9 cellular contexts compared by ENCODE assay signal in genomic region chr2:213148572-213149331, GRCh38. TPM values are rescaled to one million over a fixed set of nuclear protein-coding genes. Genes with fewer than 3 reads are reported as not detected.
DNase-seq lines count a peak whose midpoint lies in the region; ATAC-seq, FAIRE-seq and TF ChIP-seq lines count a peak whose summit lies in the region.
"Had no signal": no experiment of that assay in that cellular context is flagged by ENCODE, and none has a peak within 500 bp of the region (broad histone marks: within the 10 kb centered on the region; RNA-seq: fewer than 3 reads in every experiment).

No MANE protein-coding gene starts in this region.

- H3K79me2 ChIP-seq in DND-41 (ENCODE audit: insufficient read depth, low read length) = peaks cover 96% of the 10 kb centered on the region
- peaks cover 51% of the 10 kb centered on the region for H3K79me2 ChIP-seq in neural progenitor cell (ENCODE audit: low read depth)

- FAIRE-seq in kidney (lab: Jason Lieb, UNC) = no peak

- no peaks in the 10 kb centered on the region for H3K36me3 Mint-ChIP-seq in neural progenitor cell

- H3K27ac Mint-ChIP-seq in neural progenitor cell = no peak overlapping the region

- DNase-seq in DND-41 (peak; percentile 41), cerebellar cortex (ENCODE audit: low spot score) (peak; percentile 1), neural progenitor cell (ENCODE audit: low spot score) (no peak), GM19240 (ENCODE audit: insufficient read length, low spot score) (no peak), NCI-H1092 (lab: John Stamatoyannopoulos, UW) (no peak), dermis blood vessel endothelial cell (no peak), kidney (no peak)

- WGBS in HUES64 = 64% methylated on average over 2 of the region's 2 CpGs

- H3K4me3 ChIP-seq in DND-41 (ENCODE audit: low read depth in 1 of 2, low read length in 2 of 2) = peak overlapping the region; percentile 73 to 79
- H3K4me3 ChIP-seq in HUES64 (ENCODE audit: low read length) = peak overlapping the region; percentile 99
- H3K4me3 ChIP-seq in neural progenitor cell = peak overlapping the region; percentile 98
- peak overlapping the region in 1 of 2 donors; percentile 96 for H3K4me3 ChIP-seq in kidney (ENCODE audit: low read length in 2 of 2)

- H3K9me3 ChIP-seq in DND-41 (ENCODE audit: insufficient read depth, low read length, severe bottlenecking) (no peaks in the 10 kb centered on the region), HUES64 (ENCODE audit: insufficient read depth, low read depth, low read length) (no peaks in the 10 kb centered on the region), neural progenitor cell (ENCODE audit: low read depth) (no peaks in the 10 kb centered on the region), kidney (ENCODE audit: control insufficient read depth in 1 of 2, low read length in 2 of 2) (no peaks in the 10 kb centered on the region)

- peaks cover 30% of the 10 kb centered on the region for H3F3A ChIP-seq in neural progenitor cell (ENCODE audit: low read depth)

- peak; percentile 25 for ATAC-seq in DND-41 (ENCODE audit: insufficient read depth, low read depth)
- ATAC-seq: Panc1 had no signal

- H2AFZ ChIP-seq in DND-41 (ENCODE audit: low read depth, low read length) = no peak overlapping the region
- no peak overlapping the region for H2AFZ ChIP-seq in neural progenitor cell (replicated peaks)

- H3K27ac ChIP-seq in DND-41 (ENCODE audit: low read length) (peak overlapping the region; percentile 96), HUES64 (ENCODE audit: low read depth, low read length) (no peak overlapping the region), neural progenitor cell (no peak overlapping the region), kidney (ENCODE audit: low read depth in 2 of 2, low read length in 2 of 2) (no peak overlapping the region)

- H3K36me3 ChIP-seq in DND-41 (ENCODE audit: insufficient read depth, low read length) (peaks cover 28% of the 10 kb centered on the region), HUES64 (ENCODE audit: insufficient read depth, low read length) (no peaks in the 10 kb centered on the region; the same call in 1 of the 2 replicates), neural progenitor cell (no peaks in the 10 kb centered on the region), kidney (ENCODE audit: control insufficient read depth in 1 of 2, insufficient read depth in 2 of 2, low read length in 2 of 2) (no peaks in the 10 kb centered on the region)

- H3K9me3 Mint-ChIP-seq in neural progenitor cell = no peaks in the 10 kb centered on the region

- H3K4me3 Mint-ChIP-seq in neural progenitor cell = peak overlapping the region; percentile 96

- H4K20me1 ChIP-seq in DND-41 (ENCODE audit: insufficient read depth, low read length) (peaks cover 3% of the 10 kb centered on the region; the same call in 1 of the 2 replicates), neural progenitor cell (ENCODE audit: low read depth) (no peaks in the 10 kb centered on the region)

- TF ChIP-seq CTCF in DND-41 (IDR thresholded peaks at IDR 0.05; ENCODE audit: borderline replicate concordance, extremely low read depth, low read length, poor library complexity, severe bottlenecking) (peak; percentile 52), neural progenitor cell (IDR thresholded peaks at IDR 0.05) (no peak), kidney (IDR thresholded peaks at IDR 0.05; ENCODE audit: borderline replicate concordance, extremely low read depth, insufficient read depth) (no peak)

- H3K4me2 ChIP-seq in DND-41 (ENCODE audit: insufficient read depth, low read length) (peak overlapping the region; percentile 90), neural progenitor cell (peak overlapping the region; percentile 91)

- H3K4me1 ChIP-seq in DND-41 (ENCODE audit: insufficient read depth, low read length) = peaks cover 61% of the 10 kb centered on the region
- peaks cover 21% of the 10 kb centered on the region for H3K4me1 ChIP-seq in HUES64 (ENCODE audit: insufficient read depth, low read length)
- H3K4me1 ChIP-seq in neural progenitor cell = peaks cover 21% of the 10 kb centered on the region
- peaks cover 0 to 2% of the 10 kb centered on the region in 2 donors for H3K4me1 ChIP-seq in kidney (ENCODE audit: control insufficient read depth in 1 of 2, insufficient read depth in 1 of 2, low read depth in 1 of 2, low read length in 2 of 2)

- peaks cover 2% of the 10 kb centered on the region for H3K27me3 Mint-ChIP-seq in neural progenitor cell (ENCODE audit: insufficient read depth, low read depth)

- intact Hi-C loops in kidney (cut with DNase I) = no loop called here

- H3K27me3 ChIP-seq in DND-41 (ENCODE audit: insufficient read depth, low read length, poor library complexity) (no peaks in the 10 kb centered on the region), HUES64 (ENCODE audit: insufficient read depth, low read length) (peaks cover 8% of the 10 kb centered on the region; the same call in 1 of the 2 replicates), neural progenitor cell (no peaks in the 10 kb centered on the region)

- peak overlapping the region; percentile 91 for H3K9ac ChIP-seq in DND-41 (ENCODE audit: low read depth, low read length)
- H3K9ac ChIP-seq in HUES64 (ENCODE audit: low read depth, low read length) = no peak overlapping the region
- H3K9ac ChIP-seq in neural progenitor cell = no peak overlapping the region
- peak overlapping the region in 1 of 2 donors; percentile 80 for H3K9ac ChIP-seq in kidney (ENCODE audit: low read length in 2 of 2)

- H3K4me1 Mint-ChIP-seq in neural progenitor cell = peaks cover 43% of the 10 kb centered on the region

RNA-seq across cellular contexts. Expression of gene IKZF2, which starts 2.7 kb away (rescaled TPM):
- 1.2 TPM for polyA plus RNA-seq in HUES64 (2013, experiment 1 of 2)
- 2.5 TPM for polyA plus RNA-seq in HUES64 (2013, experiment 2 of 2)
- total RNA-seq in neural progenitor cell (ENCODE audit: low replicate concordance) (29.3 and 29.7 TPM in 2 replicates), dermis blood vessel endothelial cell (0.68 and 1.6 TPM in 2 replicates), kidney (12.4 TPM)
- 0.75 TPM for polyA plus RNA-seq in kidney (ENCODE audit: insufficient read depth, low read depth, low replicate concordance)

Comparison
In these comparisons a context has a peak if more than half of its experiments do, and no peak if none do; other contexts are left out.
1. DNase-seq: peak in DND-41 (single experiment) and cerebellar cortex (single experiment); none in neural progenitor cell (single experiment), GM19240 (single experiment), NCI-H1092 (single experiment), dermis blood vessel endothelial cell (single experiment) and kidney (single experiment).